18 cellular contexts compared by ENCODE assay signal in genomic region chr3:53795176-53795575, GRCh38. TPM values are rescaled to one million over a fixed set of nuclear protein-coding genes. Genes with fewer than 3 reads are reported as not detected.
DNase-seq lines count a peak whose midpoint lies in the region; ATAC-seq, FAIRE-seq and TF ChIP-seq lines count a peak whose summit lies in the region.
"Had no signal": no experiment of that assay in that cellular context is flagged by ENCODE, and none has a peak within 500 bp of the region (broad histone marks: within the 10 kb centered on the region; RNA-seq: fewer than 3 reads in every experiment).

No MANE protein-coding gene starts in this region.

- H3K27ac ChIP-seq in GM23248 (no peak overlapping the region), PC-3 (ENCODE audit: low read length) (no peak overlapping the region), foreskin keratinocyte (peak overlapping the region; percentile 63), small intestine (ENCODE audit: low read depth in 1 of 2, low read length in 1 of 2) (no peak overlapping the region), tibial nerve (no peak overlapping the region)
- H3K27ac ChIP-seq: BLaER1 treated with 17β-estradiol and CSF1 and Interleukin-3, amounts not matched to agents 10 nM and 100 nM; SJSA1 had no signal

- no peaks in the 10 kb centered on the region for H3K36me3 ChIP-seq in GM23248 (ENCODE audit: low read depth)
- H3K36me3 ChIP-seq in PC-3 (ENCODE audit: low read depth, low read length) = no peaks in the 10 kb centered on the region
- H3K36me3 ChIP-seq in small intestine (ENCODE audit: control insufficient read depth in 2 of 2, insufficient read depth in 2 of 2, low read length in 2 of 2) = no peaks in the 10 kb centered on the region
- H3K36me3 ChIP-seq in tibial nerve = peaks cover 0 to 5% (median 0%) of the 10 kb centered on the region in 3 donors
- H3K36me3 ChIP-seq: BLaER1 treated with 17β-estradiol and CSF1 and Interleukin-3, amounts not matched to agents 10 nM and 100 nM; SJSA1 had no signal

- no TSS peak for BruUV-seq in PC-3 (replicated peaks; lab: Mats Ljungman, UMichigan)

- H3F3A ChIP-seq in GM23248 (ENCODE audit: insufficient read depth) = 0 out of 2 replicates have a peak, but pooled peaks cover 7% of the 10 kb centered on the region
- no peaks in the 10 kb centered on the region for H3F3A ChIP-seq in PC-3 (ENCODE audit: low read length, unreplicated experiment)

- TF ChIP-seq EP300 in tibial nerve (IDR thresholded peaks at IDR 0.05) = no peak

- no peaks in the 10 kb centered on the region for H3K79me2 ChIP-seq in GM23248 (ENCODE audit: insufficient read depth)
- no peaks in the 10 kb centered on the region for H3K79me2 ChIP-seq in PC-3 (ENCODE audit: low read length)

- H3K9me3 ChIP-seq in GM23248 (ENCODE audit: low read depth) = no peaks in the 10 kb centered on the region
- no peaks in the 10 kb centered on the region for H3K9me3 ChIP-seq in PC-3 (ENCODE audit: low read length)
- H3K9me3 ChIP-seq in small intestine (ENCODE audit: control insufficient read depth, low read depth) = no peaks in the 10 kb centered on the region
- H3K9me3 ChIP-seq in tibial nerve = no peaks in the 10 kb centered on the region
- H3K9me3 ChIP-seq: BLaER1 treated with 17β-estradiol and CSF1 and Interleukin-3, amounts not matched to agents 10 nM and 100 nM; SJSA1 had no signal

- CTCF ChIA-PET in PC-3 (lab: Charles Lee) = no interaction called here

- ATAC-seq in PC-3 (peak; percentile 76), foreskin keratinocyte (peak; percentile 96), GM21515 (IDR thresholded peaks at IDR 0.05; ENCODE audit: unreplicated experiment) (no peak), GM18498 (IDR thresholded peaks at IDR 0.05; ENCODE audit: unreplicated experiment) (no peak)
- ATAC-seq: CD8-positive, alpha-beta T cell had no signal

- no peaks in the 10 kb centered on the region for H4K20me1 ChIP-seq in GM23248 (ENCODE audit: insufficient read depth)
- H4K20me1 ChIP-seq in PC-3 (ENCODE audit: low read length) = no peaks in the 10 kb centered on the region
- H4K20me1 ChIP-seq: BLaER1 treated with 17β-estradiol and CSF1 and Interleukin-3, amounts not matched to agents 10 nM and 100 nM had no signal

- 19 to 28% methylated on average over 3 of the region's 3 CpGs for whole genome bisulfite sequencing in GM23248 (ENCODE audit: low coverage in 1 of 2, low lambda C conversion rate in 2 of 2, missing lambda C conversion rate in 2 of 2), 2 experiments
- WGBS in small intestine, 3 donors = 25 to 48% (median 33%) methylated on average over 3 of the region's 3 CpGs
- WGBS in tibial nerve, 2 donors = 42 to 81% methylated on average over 3 of the region's 3 CpGs

- intact Hi-C loops in PC-3 (cut with micrococcal nuclease) = no loop called here

- H3K4me2 ChIP-seq in GM23248 (ENCODE audit: unreplicated experiment) = peak overlapping the region; percentile 12
- no peak overlapping the region for H3K4me2 ChIP-seq in PC-3 (ENCODE audit: low read length)
- H3K4me2 ChIP-seq: BLaER1 treated with 17β-estradiol and CSF1 and Interleukin-3, amounts not matched to agents 10 nM and 100 nM had no signal

- POLR2A ChIA-PET in PC-3 (lab: Charles Lee; ENCODE audit: unreplicated experiment) = no interaction called here

- H3K9me2 ChIP-seq in GM23248 (ENCODE audit: insufficient read depth) (no peaks in the 10 kb centered on the region), PC-3 (replicated peaks; ENCODE audit: low read length) (no peaks in the 10 kb centered on the region)

- in situ Hi-C loops in GM23248 (cut with MboI) = no loop called here

- H3K4me3 ChIP-seq in GM23248 = no peak overlapping the region
- no peak overlapping the region for H3K4me3 ChIP-seq in PC-3 (ENCODE audit: low read length)
- no peak overlapping the region for H3K4me3 ChIP-seq in small intestine (ENCODE audit: low read depth in 1 of 2, low read length in 2 of 2)
- H3K4me3 ChIP-seq in tibial nerve = no peak overlapping the region
- H3K4me3 ChIP-seq: BLaER1 treated with 17β-estradiol and CSF1 and Interleukin-3, amounts not matched to agents 10 nM and 100 nM; SJSA1 had no signal

- H2AFZ ChIP-seq in GM23248 (no peak overlapping the region), PC-3 (ENCODE audit: low read length) (no peak overlapping the region)

- H3K9ac ChIP-seq in GM23248 = no peak overlapping the region
- H3K9ac ChIP-seq in PC-3 (ENCODE audit: low read length) = no peak overlapping the region
- H3K9ac ChIP-seq: BLaER1 treated with 17β-estradiol and CSF1 and Interleukin-3, amounts not matched to agents 10 nM and 100 nM had no signal

- H3K27me3 ChIP-seq in GM23248 (replicated peaks; ENCODE audit: insufficient read depth) (no peaks in the 10 kb centered on the region), PC-3 (ENCODE audit: low read length) (peaks cover 49% of the 10 kb centered on the region), foreskin keratinocyte (no peaks in the 10 kb centered on the region), small intestine (ENCODE audit: control insufficient read depth in 2 of 2, insufficient read depth in 2 of 2, low read length in 2 of 2) (no peaks in the 10 kb centered on the region), tibial nerve (no peaks in the 10 kb centered on the region)
- H3K27me3 ChIP-seq: BLaER1 treated with 17β-estradiol and CSF1 and Interleukin-3, amounts not matched to agents 10 nM and 100 nM; SJSA1 had no signal

- TF ChIP-seq CTCF in PC-3 (conservative IDR thresholded peaks at IDR 0.05; ENCODE audit: low read depth, low read length) (no peak), foreskin keratinocyte (conservative IDR thresholded peaks at IDR 0.05) (no peak), tibial nerve (IDR thresholded peaks at IDR 0.05) (no peak)

- TF ChIP-seq POLR2A in tibial nerve (IDR thresholded peaks at IDR 0.05) = no peak

- FAIRE-seq in small intestine (lab: Jason Lieb, UNC) = no peak

- DNase-seq in GM23248 = peak; percentile 30
- DNase-seq in PC-3 = peak; percentile 67
- peak; percentile 54 to 80 for DNase-seq in foreskin keratinocyte
- DNase-seq in small intestine = peak; percentile 4
- no peak for DNase-seq in tibial nerve (ENCODE audit: low spot score in 2 of 2)
- DNase-seq: CD8-positive, alpha-beta T cell; DMS79; H9; Kasumi-1; NCI-H1105 treated with DMSO at 0.1 percent for 48 hours; NCI-H1694 treated with DMSO at 0.1 percent for 48 hours; NCI-H510A treated with DMSO at 0.1 percent for 48 hours; OCI-M1 had no signal

- H3K4me1 ChIP-seq in GM23248 (ENCODE audit: insufficient read depth) = peaks cover 11% of the 10 kb centered on the region
- H3K4me1 ChIP-seq in PC-3 (ENCODE audit: insufficient read depth, low read length) = peaks cover 4% of the 10 kb centered on the region; the same call in 1 of the 2 replicates
- peaks cover 6% of the 10 kb centered on the region for H3K4me1 ChIP-seq in foreskin keratinocyte
- no peaks in the 10 kb centered on the region for H3K4me1 ChIP-seq in small intestine (ENCODE audit: control insufficient read depth in 2 of 2, insufficient read depth in 1 of 2, low read depth in 1 of 2, low read length in 1 of 2)
- no peaks in the 10 kb centered on the region for H3K4me1 ChIP-seq in tibial nerve
- H3K4me1 ChIP-seq: BLaER1 treated with 17β-estradiol and CSF1 and Interleukin-3, amounts not matched to agents 10 nM and 100 nM; SJSA1 had no signal

RNA-seq across cellular contexts. Expression of gene CHDH, which starts 51.0 kb away (rescaled TPM):
- 0.11 and 0.13 TPM in 2 replicates for total RNA-seq in GM23248 (2014; rRNA removed; shearing (Covaris generic))
- polyA plus RNA-seq in GM23248 (2016; fragmentation: Nextera tagmentation; extraction: Ambion mirVana) (0.13 TPM in 1 of 2 replicates, not detected in the other), foreskin keratinocyte (0.01 and 0.02 TPM in 2 replicates), small intestine (1 to 10 TPM; 2.2 to 8.5 (median 7.4) TPM)
- total RNA-seq in PC-3 (2014; rRNA removed) (3.2 and 5.1 TPM in 2 replicates), foreskin keratinocyte (0.03 and 0.07 TPM in 2 replicates), tibial nerve (10 to 100 TPM in 2 of 4 donors, 1 to 10 TPM in 2; 2.8 to 15.9 (median 9.7) TPM)
- total RNA-seq: A673; CD8-positive, alpha-beta T cell; SJSA1 had no signal

RNA-seq across cellular contexts. Expression of gene IL17RB, which starts 51.2 kb away (rescaled TPM):
- not detected in 2 replicates for total RNA-seq in GM23248 (2014; rRNA removed; shearing (Covaris generic))
- polyA plus RNA-seq in GM23248 (2016; fragmentation: Nextera tagmentation; extraction: Ambion mirVana) = 0.58 and 0.79 TPM in 2 replicates
- 2.3 TPM in 2 replicates for total RNA-seq in PC-3 (2014; rRNA removed)
- not detected in 2 replicates for total RNA-seq in foreskin keratinocyte
- 0.03 TPM in 1 of 2 replicates, not detected in the other for polyA plus RNA-seq in foreskin keratinocyte
- 10 to 100 TPM in 1 of 3 donors, 1 to 10 TPM in 2; 2.4 to 10.5 (median 9.2) TPM for polyA plus RNA-seq in small intestine
- 1 to 10 TPM; 3.3 to 7.1 (median 5.0) TPM for total RNA-seq in tibial nerve
- total RNA-seq: A673; CD8-positive, alpha-beta T cell; SJSA1 had no signal

Comparison
In these comparisons a context has a peak if more than half of its experiments do, and no peak if none do; other contexts are left out.
1. DNase-seq: peak in GM23248 (single experiment), PC-3 (single experiment), foreskin keratinocyte (2 of 2) and small intestine (single experiment); none in tibial nerve (0 of 2).
2. ATAC-seq: peak in PC-3 (single experiment) and foreskin keratinocyte (single experiment); none in GM21515 (single experiment) and GM18498 (single experiment).